In the genomic region with DNA sequence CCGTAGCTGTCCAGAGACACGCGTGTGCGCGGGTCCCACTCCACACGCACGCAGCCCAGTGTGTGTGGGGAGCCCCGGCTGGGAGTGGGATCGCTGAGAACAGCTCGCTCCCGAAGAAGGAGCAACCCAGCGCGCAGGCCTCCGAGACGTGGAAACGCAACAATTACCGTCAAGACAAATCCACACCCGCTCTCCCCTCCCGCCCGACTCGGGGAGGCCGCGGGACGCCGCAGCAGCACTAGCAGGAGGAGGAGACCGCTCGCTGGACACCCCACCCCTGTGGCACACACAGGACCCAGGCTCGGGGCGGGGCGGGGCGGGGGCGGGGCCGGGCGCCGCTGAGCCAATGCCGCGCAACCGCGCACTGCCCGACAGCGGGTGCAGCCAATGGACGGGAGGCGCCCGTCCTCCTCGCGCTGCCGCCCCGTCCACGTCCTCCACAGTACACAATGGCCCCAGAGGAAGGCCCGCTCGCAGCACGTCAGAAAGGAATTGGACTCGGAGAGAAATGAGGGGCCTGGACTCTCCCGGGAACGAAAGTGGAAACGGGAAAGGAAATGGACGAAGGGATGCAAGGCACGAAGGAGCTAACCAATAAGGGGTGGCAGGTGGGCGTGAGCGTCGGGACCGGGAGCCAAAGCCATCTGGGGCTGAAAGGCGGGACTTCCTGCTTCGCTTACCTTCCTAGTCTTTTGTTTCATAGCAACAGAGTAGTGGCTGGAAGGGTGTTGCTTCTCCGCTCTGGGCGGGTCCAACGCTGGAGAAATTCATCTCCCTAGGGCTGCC, we compare ENCODE assay signal across 8 cellular contexts. TPM values are rescaled to one million over a fixed set of nuclear protein-coding genes. Genes with fewer than 3 reads are reported as not detected.
A peak's percentile ranks its signal among the peaks of the same experiment; 100 is the strongest.
DNase-seq lines count a peak whose midpoint lies in the region; ATAC-seq and TF ChIP-seq lines count a peak whose summit lies in the region.

CBLB (minus strand) TSS at position 268 of the 786 bp plus-strand sequence. CDS start 1,435 bp downstream, outside the sequence.

- H3K9me3 ChIP-seq in left lung = no peaks in the 10 kb centered on the region

- H3K4me3 ChIP-seq in left lung = peak within 1 kb of the TSS; percentile 76 to 90

- peak within 1 kb of the TSS; percentile 74 for H3K27ac ChIP-seq in C4-2B
- H3K27ac ChIP-seq in left lung = peak within 1 kb of the TSS; percentile 92 to 98

- no peaks in the 10 kb centered on the region for H3K36me3 ChIP-seq in left lung

- intact Hi-C loops in left lung (cut with DNase I) = no loop called here

- H3K27me3 ChIP-seq in left lung = no peaks in the 10 kb centered on the region

- H3K4me1 ChIP-seq in left lung = peaks cover 18 to 48% of the 10 kb centered on the region in 2 donors

- TF ChIP-seq CTCF in C4-2B (conservative IDR thresholded peaks at IDR 0.05) (no peak), left lung (IDR thresholded peaks at IDR 0.05) (no peak)

- peak; percentile 93 for ATAC-seq in GM19397 (IDR thresholded peaks at IDR 0.05; ENCODE audit: unreplicated experiment)
- ATAC-seq in HG03571 (IDR thresholded peaks at IDR 0.05; ENCODE audit: unreplicated experiment) = peak; percentile 82
- peak; percentile 96 for ATAC-seq in left lung

- peak; percentile 98 for DNase-seq in NCI-H82 (lab: John Stamatoyannopoulos, UW)
- DNase-seq in activated CD4-positive, alpha-beta T cell treated with anti-CD3 and anti-CD28 coated beads, Interleukin-2, amount 50 U/mL, for 48 hours = peak; percentile 80 to 85
- DNase-seq in dermis blood vessel endothelial cell = peak; percentile 94
- peak; percentile 93 to 95 for DNase-seq in left lung
- DNase-seq in stimulated activated CD4-positive, alpha-beta T cell treated with anti-CD3 and anti-CD28 coated beads, Interleukin-2, amount 100 ng/mL, for 48 hours = peak; percentile 71 to 72

RNA-seq across cellular contexts. Expression of gene CBLB, which starts in this region (rescaled TPM):
- total RNA-seq in dermis blood vessel endothelial cell = 27.7 and 28.7 TPM in 2 replicates
- 10 to 100 TPM; 30.7 to 34.7 TPM for total RNA-seq in left lung

Comparison
In these comparisons a context has a peak if more than half of its experiments do, and no peak if none do; other contexts are left out.
1. Peak in every context shown above with its lines: DNase-seq, ATAC-seq, H3K4me3 ChIP-seq and H3K27ac ChIP-seq.